ENCODE assay signal across 8 cellular contexts in genomic region chr17:45262516-45263476, GRCh38.
DNase-seq lines count a peak whose midpoint lies in the region; ATAC-seq lines count a peak whose summit lies in the region.

No MANE protein-coding gene starts in this region.

- peak overlapping the region; percentile 94 for H3K27ac Mint-ChIP-seq in stimulated activated naive B cell treated with anti-CD40 and anti-IgM and Interleukin-4, amounts not matched to agents 10 μg/mL and 1 μg/mL and 100 μg/mL, for 72 hours

- peak; percentile 8 for ATAC-seq in HG03135 (IDR thresholded peaks at IDR 0.05; ENCODE audit: unreplicated experiment)
- peak; percentile 5 to 6 for ATAC-seq in stimulated activated naive B cell treated with anti-CD40 and anti-IgM and Interleukin-4, amounts not matched to agents 10 μg/mL and 1 μg/mL and 100 μg/mL, for 72 hours (replicated peaks)
- no peak for ATAC-seq in GM21723 (IDR thresholded peaks at IDR 0.05; ENCODE audit: unreplicated experiment)
- ATAC-seq in GM21447 (IDR thresholded peaks at IDR 0.05; ENCODE audit: unreplicated experiment) = no peak

- peak overlapping the region; percentile 75 for H3K27ac ChIP-seq in angular gyrus (ENCODE audit: low read depth, low read length)

- peaks cover 38 to 51% of the 10 kb centered on the region in 2 donors for H3K36me3 Mint-ChIP-seq in stimulated activated naive B cell treated with anti-CD40 and anti-IgM and Interleukin-4, amounts not matched to agents 10 μg/mL and 1 μg/mL and 100 μg/mL, for 72 hours

- peak overlapping the region; percentile 83 to 85 for H3K4me3 Mint-ChIP-seq in stimulated activated naive B cell treated with anti-CD40 and anti-IgM and Interleukin-4, amounts not matched to agents 10 μg/mL and 1 μg/mL and 100 μg/mL, for 72 hours

- H3K27me3 Mint-ChIP-seq in stimulated activated naive B cell treated with anti-CD40 and anti-IgM and Interleukin-4, amounts not matched to agents 10 μg/mL and 1 μg/mL and 100 μg/mL, for 72 hours = no peaks in the 10 kb centered on the region

- H3K4me3 ChIP-seq in iPS-11a (ENCODE audit: low read depth, low read length) = peak overlapping the region; percentile 35

- peaks cover 46 to 73% of the 10 kb centered on the region in 2 donors for H3K4me1 Mint-ChIP-seq in stimulated activated naive B cell treated with anti-CD40 and anti-IgM and Interleukin-4, amounts not matched to agents 10 μg/mL and 1 μg/mL and 100 μg/mL, for 72 hours

- no peaks in the 10 kb centered on the region for H3K9me3 Mint-ChIP-seq in stimulated activated naive B cell treated with anti-CD40 and anti-IgM and Interleukin-4, amounts not matched to agents 10 μg/mL and 1 μg/mL and 100 μg/mL, for 72 hours

- no peak for DNase-seq in stimulated activated naive B cell treated with anti-CD40 and anti-IgM and Interleukin-4, amounts not matched to agents 10 μg/mL and 1 μg/mL and 100 μg/mL, for 72 hours
- DNase-seq in stimulated activated naive CD4-positive, alpha-beta T cell treated with Interleukin-2 at 50 U/mL for 16 hours (lab: John Stamatoyannopoulos, UW) = no peak
- DNase-seq in hepatic stellate cell (ENCODE audit: low spot score) = no peak

Comparison
In these comparisons a context has a peak if more than half of its experiments do, and no peak if none do; other contexts are left out.
1. ATAC-seq: peak in HG03135 (single experiment) and stimulated activated naive B cell treated with anti-CD40 and anti-IgM and Interleukin-4, amounts not matched to agents 10 μg/mL and 1 μg/mL and 100 μg/mL, for 72 hours (2 of 2); none in GM21723 (single experiment) and GM21447 (single experiment).